In the genomic region with DNA sequence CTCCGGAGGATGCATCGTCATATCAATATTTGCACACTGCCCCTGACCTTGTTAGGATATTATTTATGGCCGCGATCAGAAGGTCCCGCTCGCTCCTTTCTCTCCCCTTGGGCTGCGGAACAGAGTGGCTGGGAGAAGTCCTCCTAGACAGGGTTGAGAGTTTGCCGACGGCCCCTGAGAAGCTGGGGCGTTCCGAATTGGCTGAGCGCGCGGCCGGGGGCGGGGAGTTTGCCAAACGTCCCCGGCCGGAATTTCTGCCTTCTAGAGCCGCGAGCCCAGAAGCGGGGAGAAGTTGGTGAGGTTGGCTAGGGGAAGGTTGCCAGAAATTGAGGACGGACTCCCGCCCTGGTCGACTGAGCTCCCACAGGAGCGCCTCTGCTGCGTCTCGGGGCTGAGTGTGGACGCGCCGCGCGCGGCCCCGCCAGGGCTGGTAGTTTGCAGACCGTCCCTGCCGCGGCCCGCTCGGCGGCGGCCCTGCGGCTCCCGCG, we compare ENCODE assay signal across 8 cellular contexts.
DNase-seq lines count a peak whose midpoint lies in the region; TF ChIP-seq lines count a peak whose summit lies in the region.

No MANE protein-coding gene starts in this region.

- H3K27me3 ChIP-seq in stomach smooth muscle (ENCODE audit: control insufficient read depth in 1 of 2, insufficient read depth in 2 of 2, low read length in 2 of 2), result no peaks in the 10 kb centered on the region

- H3K27ac Mint-ChIP-seq in neural crest cell (ENCODE audit: unreplicated experiment), result peak overlapping the region; percentile 38

- peak overlapping the region; percentile 80 for H3K4me3 ChIP-seq in fibroblast of villous mesenchyme (ENCODE audit: low read depth, low read length)
- H3K4me3 ChIP-seq in stomach smooth muscle (ENCODE audit: low read length in 2 of 2), result peak overlapping the region; percentile 57 to 83

- H3K36me3 Mint-ChIP-seq in neural crest cell (ENCODE audit: low read depth), result no peaks in the 10 kb centered on the region

- H3K9me3 ChIP-seq in stomach smooth muscle (ENCODE audit: control insufficient read depth in 2 of 2, low read length in 2 of 2), result no peaks in the 10 kb centered on the region

- H3K27ac ChIP-seq in stomach smooth muscle (ENCODE audit: low read length), result peak overlapping the region; percentile 37

- DNase-seq in ELR (ENCODE audit: low read depth) (peak; percentile 94), GOT3 (lab: John Stamatoyannopoulos, UW) (peak; percentile 59), LHCN-M2 (ENCODE audit: low read depth) (peak; percentile 94), SHP77 (lab: John Stamatoyannopoulos, UW) (peak; percentile 86 to 88), activated gamma-delta T cell (lab: John Stamatoyannopoulos, UW) (peak; percentile 62), fibroblast of villous mesenchyme (ENCODE audit: low read depth) (peak; percentile 94), neural crest cell (ENCODE audit: low read depth, low spot score) (peak; percentile 75)

- H3K4me1 ChIP-seq in stomach smooth muscle (ENCODE audit: control insufficient read depth, insufficient read depth, low read length), result peaks cover 12% of the 10 kb centered on the region

- peak overlapping the region in 1 of 2 donors; percentile 36 for H3K9ac ChIP-seq in stomach smooth muscle (ENCODE audit: low read length in 2 of 2)

- peaks cover 23% of the 10 kb centered on the region for H3K27me3 Mint-ChIP-seq in neural crest cell (ENCODE audit: low read depth)

- H3K4me1 Mint-ChIP-seq in neural crest cell, result peaks cover 26% of the 10 kb centered on the region

- H3K9me3 Mint-ChIP-seq in neural crest cell, result no peaks in the 10 kb centered on the region

- H3K36me3 ChIP-seq in stomach smooth muscle (ENCODE audit: control insufficient read depth in 2 of 2, insufficient read depth in 2 of 2, low read length in 2 of 2), result no peaks in the 10 kb centered on the region

- TF ChIP-seq CTCF in fibroblast of villous mesenchyme (IDR thresholded peaks at IDR 0.05; ENCODE audit: insufficient read depth, low read depth, low read length) (no peak), neural crest cell (conservative IDR thresholded peaks at IDR 0.05) (no peak)

- H3K4me3 Mint-ChIP-seq in neural crest cell, result peak overlapping the region; percentile 94

Comparison
In these comparisons a context has a peak if more than half of its experiments do, and no peak if none do; other contexts are left out.
1. Peak in every context shown above with its lines: DNase-seq, H3K4me3 ChIP-seq and H3K27ac ChIP-seq.